ENCODE assay signal across 13 cellular contexts in genomic region chr17:8894189-8894611, GRCh38. TPM values are rescaled to one million over a fixed set of nuclear protein-coding genes. Genes with fewer than 3 reads are reported as not detected.
DNase-seq lines count a peak whose midpoint lies in the region; ATAC-seq and TF ChIP-seq lines count a peak whose summit lies in the region.
"Had no signal": no experiment of that assay in that cellular context is flagged by ENCODE, and none has a peak within 500 bp of the region (broad histone marks: within the 10 kb centered on the region; RNA-seq: fewer than 3 reads in every experiment).

No MANE protein-coding gene starts in this region.

- H3K4me2 ChIP-seq in mesendoderm (ENCODE audit: low read length), result peak overlapping the region; percentile 43

- H3K27me3 ChIP-seq in brain microvascular endothelial cell (replicated peaks) (no peaks in the 10 kb centered on the region), mesendoderm (ENCODE audit: insufficient read depth, low read length, poor library complexity) (no peaks in the 10 kb centered on the region)
- no peaks in the 10 kb centered on the region for H3K27me3 ChIP-seq in effector memory CD4-positive, alpha-beta T cell (replicated peaks; ENCODE audit: control insufficient read depth, insufficient read depth, low read length, poor library complexity, severe bottlenecking)
- H3K27me3 ChIP-seq: breast epithelium had no signal

- in situ Hi-C loops in brain microvascular endothelial cell (cut with HindIII; ENCODE audit: low pct_ligation_motif_present, low sequenced_read_pairs), result no loop called here

- H3K23ac ChIP-seq in mesendoderm (ENCODE audit: low read length), result no peak overlapping the region

- peak overlapping the region; percentile 57 for H3K9ac ChIP-seq in mesendoderm (ENCODE audit: low read length)

- no peak for TF ChIP-seq CTCF in brain microvascular endothelial cell (IDR thresholded peaks at IDR 0.05; ENCODE audit: low read depth, low read length, missing control alignments)

- intact Hi-C loops in left ventricle myocardium superior (cut with micrococcal nuclease), result loop anchor here (10.0 kb wide), 2 partner anchors 89 to 479 kb away; no protein-coding TSS in a partner anchor
- intact Hi-C loops in Right ventricle myocardium inferior (cut with DNase I), result loop anchor here (1.0 kb wide), 1 partner anchor 95 kb away; the partner anchor contains the start of gene MFSD6L

- ATAC-seq in left ventricle myocardium superior (peak; percentile 8), Right ventricle myocardium inferior (no peak), HG02623 (IDR thresholded peaks at IDR 0.05; ENCODE audit: unreplicated experiment) (no peak)

- DNase-seq in left ventricle myocardium superior (no peak), Right ventricle myocardium inferior (ENCODE audit: missing footprints) (no peak), brain microvascular endothelial cell (no peak), mesendoderm (peak; percentile 44), kidney tubule cell (ENCODE audit: low spot score) (no peak), SHP77 (lab: John Stamatoyannopoulos, UW) (no peak)
- DNase-seq in effector memory CD4-positive, alpha-beta T cell, result no peak
- DNase-seq: DMS79; NK-92 treated with Interleukin-12 subunit alpha and Interleukin-12 subunit beta, amount 100 ng/mL, for 24 hours had no signal

- no peaks in the 10 kb centered on the region for H3K36me3 ChIP-seq in brain microvascular endothelial cell (replicated peaks)
- no peaks in the 10 kb centered on the region for H3K36me3 ChIP-seq in mesendoderm (ENCODE audit: control insufficient read depth, insufficient read depth, low read length)
- H3K36me3 ChIP-seq in effector memory CD4-positive, alpha-beta T cell (ENCODE audit: control insufficient read depth, insufficient read depth, low read length), result peaks cover 65% of the 10 kb centered on the region
- H3K36me3 ChIP-seq: breast epithelium, WERI-Rb-1 had no signal

- H4K8ac ChIP-seq in mesendoderm (ENCODE audit: low read depth, low read length), result no peak overlapping the region

- H3K79me1 ChIP-seq in mesendoderm (ENCODE audit: low read length), result no peaks in the 10 kb centered on the region

- no peak overlapping the region for H2BK15ac ChIP-seq in mesendoderm (replicated peaks; ENCODE audit: low read depth)

- H3K4me3 ChIP-seq in brain microvascular endothelial cell (ENCODE audit: low read depth, low read length), result peak overlapping the region; percentile 24
- no peak overlapping the region for H3K4me3 ChIP-seq in mesendoderm (ENCODE audit: low read length)
- no peak overlapping the region for H3K4me3 ChIP-seq in effector memory CD4-positive, alpha-beta T cell (ENCODE audit: insufficient read depth, low read depth, low read length, poor library complexity, severe bottlenecking)
- H3K4me3 ChIP-seq: breast epithelium had no signal

- H3K27ac ChIP-seq in brain microvascular endothelial cell (no peak overlapping the region), mesendoderm (ENCODE audit: low read depth, low read length) (peak overlapping the region; percentile 22)
- H3K27ac ChIP-seq in effector memory CD4-positive, alpha-beta T cell (ENCODE audit: insufficient read depth, low read length, poor library complexity, severe bottlenecking), result no peak overlapping the region
- H3K27ac ChIP-seq: breast epithelium, WERI-Rb-1 had no signal

- no peaks in the 10 kb centered on the region for H3K4me1 ChIP-seq in mesendoderm (ENCODE audit: control insufficient read depth, low read depth, low read length)
- peaks cover 45% of the 10 kb centered on the region for H3K4me1 ChIP-seq in effector memory CD4-positive, alpha-beta T cell (ENCODE audit: control insufficient read depth, insufficient read depth, low read length, poor library complexity, severe bottlenecking)
- H3K4me1 ChIP-seq: breast epithelium had no signal

- peak overlapping the region; percentile 84 for H3K56ac ChIP-seq in mesendoderm (ENCODE audit: low read length)

- no peak overlapping the region for H3K18ac ChIP-seq in mesendoderm (ENCODE audit: low read length)

- H4K5ac ChIP-seq in mesendoderm (ENCODE audit: low read length), result no peak overlapping the region

- H2BK120ac ChIP-seq in mesendoderm (ENCODE audit: low read depth, low read length), result no peak overlapping the region

- no CpG with 5 or more reads among the region's 16 CpGs for WGBS in mesendoderm (ENCODE audit: extremely low coverage, insufficient coverage, low lambda C conversion rate)

- H3K9me3 ChIP-seq in effector memory CD4-positive, alpha-beta T cell (ENCODE audit: control insufficient read depth, low read length), result no peaks in the 10 kb centered on the region
- H3K9me3 ChIP-seq: breast epithelium had no signal

- H2BK5ac ChIP-seq in mesendoderm (ENCODE audit: low read length), result no peak overlapping the region

- H2AK5ac ChIP-seq in mesendoderm (ENCODE audit: low read length), result no peak overlapping the region

- no peak overlapping the region for H3K4ac ChIP-seq in mesendoderm (ENCODE audit: low read depth, low read length)

- H3K79me2 ChIP-seq in mesendoderm (ENCODE audit: control insufficient read depth, insufficient read depth, low read length), result no peaks in the 10 kb centered on the region

RNA-seq across cellular contexts. Expression of gene PIK3R6, which starts 26.7 kb away (rescaled TPM):
- total RNA-seq in left ventricle myocardium superior, result 1.4 TPM
- 0.78 TPM for total RNA-seq in Right ventricle myocardium inferior
- 0.01 TPM for polyA plus RNA-seq in mesendoderm (2013, experiment 1 of 2)
- 0.03 TPM for polyA plus RNA-seq in mesendoderm (2013, experiment 2 of 2)
- total RNA-seq: lung microvascular endothelial cell had no signal
